ENCODE assay signal across 10 cellular contexts in genomic region chr2:38505779-38506178, GRCh38.
DNase-seq lines count a peak whose midpoint lies in the region; ATAC-seq lines count a peak whose summit lies in the region.
"Had no signal": no experiment of that assay in that cellular context is flagged by ENCODE, and none has a peak within 500 bp of the region (broad histone marks: within the 10 kb centered on the region; RNA-seq: fewer than 3 reads in every experiment).

No MANE protein-coding gene starts in this region.

- H3K4me3 ChIP-seq in adipocyte (ENCODE audit: low read length) (peak overlapping the region; percentile 4), rectal smooth muscle tissue (ENCODE audit: low read length) (no peak overlapping the region)

- peak; percentile 66 for ATAC-seq in Right ventricle myocardium superior (ENCODE audit: poor library complexity)
- ATAC-seq in HG03175 (IDR thresholded peaks at IDR 0.05; ENCODE audit: unreplicated experiment): no peak
- no peak for ATAC-seq in HG03039 (IDR thresholded peaks at IDR 0.05; ENCODE audit: unreplicated experiment)
- ATAC-seq: naive thymus-derived CD4-positive, alpha-beta T cell had no signal

- H3K36me3 ChIP-seq in adipocyte (ENCODE audit: control insufficient read depth, insufficient read depth, low read length, severe bottlenecking): no peaks in the 10 kb centered on the region
- H3K36me3 ChIP-seq in rectal smooth muscle tissue (ENCODE audit: control insufficient read depth, insufficient read depth, low read length): no peaks in the 10 kb centered on the region

- peaks cover 9% of the 10 kb centered on the region for H3K9me3 ChIP-seq in adipocyte (ENCODE audit: control insufficient read depth, low read length)

- H3K27ac ChIP-seq in rectal smooth muscle tissue (ENCODE audit: low read depth, low read length): peak overlapping the region; percentile 93

- H3K4me1 ChIP-seq in adipocyte (ENCODE audit: control insufficient read depth, insufficient read depth, low read length) (peaks cover 28% of the 10 kb centered on the region), rectal smooth muscle tissue (ENCODE audit: control insufficient read depth, insufficient read depth, low read length) (peaks cover 23% of the 10 kb centered on the region)

- H3K9ac ChIP-seq in adipocyte (ENCODE audit: low read length) (peak overlapping the region; percentile 24), rectal smooth muscle tissue (ENCODE audit: low read length) (no peak overlapping the region)

- no peaks in the 10 kb centered on the region for H3K27me3 ChIP-seq in adipocyte (replicated peaks; ENCODE audit: control insufficient read depth, insufficient read depth, low read length)
- H3K27me3 ChIP-seq in rectal smooth muscle tissue (ENCODE audit: control insufficient read depth, insufficient read depth, low read length): no peaks in the 10 kb centered on the region

- DNase-seq in Daoy (ENCODE audit: low read depth) (peak; percentile 37), adipocyte (ENCODE audit: low read depth) (peak; percentile 69), Right ventricle myocardium superior (peak; percentile 59), NAMALWA (ENCODE audit: low spot score) (no peak), HuH-7.5 (ENCODE audit: low spot score) (no peak)
- DNase-seq: activated naive CD4-positive, alpha-beta T cell treated with anti-CD3 and anti-CD28 coated beads, Interleukin-2, amount 10 ng/mL, durations not matched to agents 7 days and 5 days; naive thymus-derived CD4-positive, alpha-beta T cell had no signal

- intact Hi-C loops in Right ventricle myocardium superior (cut with DNase I): no loop called here

Comparison
In these comparisons a context has a peak if more than half of its experiments do, and no peak if none do; other contexts are left out.
1. DNase-seq: peak in Daoy (single experiment), adipocyte (single experiment) and Right ventricle myocardium superior (single experiment); none in NAMALWA (single experiment) and HuH-7.5 (single experiment).